Comparison of ENCODE assay signal across 23 cellular contexts in the genomic region with DNA sequence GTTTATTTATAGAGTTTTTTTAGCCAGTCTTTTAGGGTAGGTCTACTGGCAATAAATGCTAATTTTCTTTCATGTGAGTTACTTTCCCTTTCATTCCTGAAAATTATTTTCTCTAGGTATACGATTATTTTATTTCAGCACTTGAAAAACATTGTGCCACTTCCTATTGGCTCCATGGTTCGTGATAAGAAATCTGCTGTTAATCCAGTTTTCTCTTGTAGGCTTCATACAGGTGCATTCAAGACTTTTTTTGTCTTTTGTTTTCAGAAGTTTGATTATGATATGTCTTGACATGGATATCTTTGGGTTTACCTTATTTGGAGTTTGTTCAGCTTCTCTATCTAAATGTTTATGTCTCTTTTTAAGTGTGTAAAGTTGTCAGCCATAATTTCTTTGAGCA.
"Had no signal": no experiment of that assay in that cellular context is flagged by ENCODE, and none has a peak within 500 bp of the region (broad histone marks: within the 10 kb centered on the region; RNA-seq: fewer than 3 reads in every experiment).

No MANE protein-coding gene starts in this region.

- H3K36me3 Mint-ChIP-seq: stimulated activated effector memory CD8-positive, alpha-beta T cell treated with anti-CD3 and anti-CD28 coated beads, Interleukin-12 subunit alpha, Interleukin-12 subunit beta, amount 100 ng/mL, for 72 hours had no signal

- DNase-seq: activated CD4-positive, alpha-beta T cell treated with anti-CD3 and anti-CD28 coated beads, Interleukin-2, amount 10 ng/mL, durations not matched to agents 24 days and 14 days; activated CD8-positive, alpha-beta memory T cell treated with anti-CD3 and anti-CD28 coated beads, Interleukin-2, amount 10 ng/mL, durations not matched to agents 7 days and 5 days; activated CD8-positive, alpha-beta T cell treated with anti-CD3 and anti-CD28 coated beads for 36 hours; amniotic stem cell; cerebellar nuclear complex; head of caudate nucleus; hypothalamus; left ventricle myocardium superior; mammary epithelial cell; pancreas; psoas muscle; right cardiac atrium; stimulated activated CD4-positive, alpha-beta T cell treated with anti-CD3 and anti-CD28 coated beads, Interleukin-1b, Interleukin-23, amount 100 ng/mL, for 48 hours had no signal

- H3K27ac Mint-ChIP-seq: activated CD4-positive, alpha-beta T cell treated with anti-CD3 and anti-CD28 coated beads, Interleukin-2, amount 10 ng/mL, durations not matched to agents 24 days and 14 days; activated CD8-positive, alpha-beta memory T cell treated with anti-CD3 and anti-CD28 coated beads, Interleukin-2, amount 10 ng/mL, durations not matched to agents 7 days and 5 days; activated CD8-positive, alpha-beta T cell treated with anti-CD3 and anti-CD28 coated beads for 36 hours; activated naive CD8-positive, alpha-beta T cell; nephron; stimulated activated effector memory CD8-positive, alpha-beta T cell treated with anti-CD3 and anti-CD28 coated beads, Interleukin-12 subunit alpha, Interleukin-12 subunit beta, amount 100 ng/mL, for 72 hours; T-helper 1 cell treated with Interleukin-12 subunit alpha and Interleukin-12 subunit beta and Interleukin-4 antibody, amounts not matched to agents 30 μg/mL and 1 μg/mL, for 36 hours had no signal

- H3K27me3 Mint-ChIP-seq: activated CD4-positive, alpha-beta T cell treated with anti-CD3 and anti-CD28 coated beads, Interleukin-2, amount 10 ng/mL, durations not matched to agents 24 days and 14 days; activated CD8-positive, alpha-beta memory T cell treated with anti-CD3 and anti-CD28 coated beads, Interleukin-2, amount 10 ng/mL, durations not matched to agents 7 days and 5 days; activated CD8-positive, alpha-beta T cell treated with anti-CD3 and anti-CD28 coated beads for 36 hours; activated naive CD8-positive, alpha-beta T cell had no signal

- H3K4me3 ChIP-seq: breast epithelium, coronary artery, gastroesophageal sphincter, pancreas, psoas muscle, thoracic aorta, upper lobe of left lung had no signal

- H3K4me1 ChIP-seq: breast epithelium, pancreas, upper lobe of left lung had no signal

- H3K9me3 ChIP-seq: breast epithelium, pancreas, psoas muscle, thoracic aorta, upper lobe of left lung had no signal

- ATAC-seq: activated CD8-positive, alpha-beta memory T cell treated with anti-CD3 and anti-CD28 coated beads, Interleukin-2, amount 10 ng/mL, durations not matched to agents 7 days and 5 days; gastroesophageal sphincter; left ventricle myocardium superior; pancreas; psoas muscle; right cardiac atrium; stimulated activated effector memory CD8-positive, alpha-beta T cell treated with anti-CD3 and anti-CD28 coated beads, Interleukin-12 subunit alpha, Interleukin-12 subunit beta, amount 100 ng/mL, for 72 hours had no signal

- H3K27ac ChIP-seq: breast epithelium, coronary artery, epithelial cell of prostate, gastroesophageal sphincter, pancreas, psoas muscle, thoracic aorta, upper lobe of left lung had no signal

- H3K27me3 ChIP-seq: breast epithelium, gastroesophageal sphincter, pancreas, upper lobe of left lung had no signal

- H3K36me3 ChIP-seq: breast epithelium, gastroesophageal sphincter, pancreas, thoracic aorta, upper lobe of left lung had no signal

- H3K4me3 Mint-ChIP-seq: activated CD4-positive, alpha-beta T cell treated with anti-CD3 and anti-CD28 coated beads, Interleukin-2, amount 10 ng/mL, durations not matched to agents 24 days and 14 days; activated CD8-positive, alpha-beta memory T cell treated with anti-CD3 and anti-CD28 coated beads, Interleukin-2, amount 10 ng/mL, durations not matched to agents 7 days and 5 days; activated CD8-positive, alpha-beta T cell treated with anti-CD3 and anti-CD28 coated beads for 36 hours; activated naive CD8-positive, alpha-beta T cell; nephron; stimulated activated effector memory CD8-positive, alpha-beta T cell treated with anti-CD3 and anti-CD28 coated beads, Interleukin-12 subunit alpha, Interleukin-12 subunit beta, amount 100 ng/mL, for 72 hours; T-helper 1 cell treated with Interleukin-12 subunit alpha and Interleukin-12 subunit beta and Interleukin-4 antibody, amounts not matched to agents 30 μg/mL and 1 μg/mL, for 36 hours had no signal
